In genomic region chr21:37075214-37075770, GRCh38 we compare ENCODE assay signal across 1 cellular context.
A peak's percentile ranks its signal among the peaks of the same experiment; 100 is the strongest.
TF ChIP-seq lines count a peak whose summit lies in the region.

No MANE protein-coding gene starts in this region.

TF ChIP-seq in K562, 482 proteins besides CTCF, POLR2A, EP300 and RAD21:
- TF ChIP-seq ZFP36 (IDR thresholded peaks at IDR 0.05; ENCODE audit: low read depth, low read length, partially characterized antibody) (peak; percentile 67), NFXL1 (CRISPR knock-in tag; IDR thresholded peaks at IDR 0.05) (no peak), VEZF1 (CRISPR knock-in tag; IDR thresholded peaks at IDR 0.05) (no peak), SIX5 (IDR thresholded peaks at IDR 0.05; ENCODE audit: borderline replicate concordance in 1 of 2, insufficient read depth in 1 of 2, low read depth in 1 of 2, low read length in 2 of 2) (0 out of 4 replicates have a peak, but pooled peaks of 1 of the 2 experiments have one; percentile 5), RBM25 (IDR thresholded peaks at IDR 0.05; ENCODE audit: low read depth, low read length, severe bottlenecking) (peak; percentile 82), ZNF407 (IDR thresholded peaks at IDR 0.05; ENCODE audit: low read depth) (peak; percentile 67), PBX2 (CRISPR knock-in tag; IDR thresholded peaks at IDR 0.05; ENCODE audit: low read depth) (no peak), PBX2 (tag; conservative IDR thresholded peaks at IDR 0.05; ENCODE audit: low read depth) (0 out of 2 replicates have a peak, but pooled peaks have one; percentile 35), MEIS2 (IDR thresholded peaks at IDR 0.05; ENCODE audit: partially characterized antibody) (peak; percentile 30), ZNF121 (CRISPR knock-in tag; conservative IDR thresholded peaks at IDR 0.05) (no peak), PKNOX1 (IDR thresholded peaks at IDR 0.05) (0 out of 2 replicates have a peak, but pooled peaks have one; percentile 32)
